11 cellular contexts compared by ENCODE assay signal in the genomic region with DNA sequence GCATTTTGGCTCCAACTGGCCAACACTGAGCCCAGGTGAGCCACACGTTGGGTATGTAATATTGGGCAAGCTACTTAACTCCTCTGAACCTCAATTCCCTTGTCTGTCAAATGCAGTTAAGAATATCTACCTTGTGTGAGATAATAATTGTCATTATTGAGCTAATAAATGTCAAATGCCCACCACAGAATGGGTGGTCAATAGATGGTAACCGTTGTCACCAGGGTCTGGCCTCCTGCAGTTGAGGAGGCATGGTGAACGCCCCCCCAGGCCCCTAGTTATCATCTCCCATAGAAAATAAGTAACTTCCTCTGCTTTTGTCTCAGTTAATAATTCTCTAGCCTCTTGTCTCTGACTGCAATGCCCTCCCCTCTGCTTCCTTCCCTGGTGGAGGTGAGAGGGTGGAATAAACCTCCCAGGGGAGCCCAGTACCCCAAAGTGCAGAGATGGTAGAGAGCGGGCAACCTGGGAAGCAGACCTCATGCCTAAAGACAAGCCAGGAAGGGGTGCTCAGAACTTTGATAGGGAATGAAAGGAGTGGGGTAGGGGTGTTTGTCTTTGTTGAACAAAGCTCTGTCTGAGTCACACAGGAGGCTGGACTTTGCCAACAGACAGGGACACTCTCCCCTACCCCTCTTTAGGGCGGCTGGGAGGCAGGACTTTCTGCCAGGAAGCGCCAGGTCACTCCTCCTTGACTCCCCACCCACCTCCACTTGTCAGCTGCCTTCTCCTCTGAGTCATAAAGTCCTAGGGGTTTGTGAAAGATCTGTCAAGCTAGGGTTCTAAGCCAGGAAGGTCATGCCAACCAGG. TPM values are rescaled to one million over a fixed set of nuclear protein-coding genes. Genes with fewer than 3 reads are reported as not detected.
DNase-seq lines count a peak whose midpoint lies in the region; ATAC-seq and TF ChIP-seq lines count a peak whose summit lies in the region.
"Had no signal": no experiment of that assay in that cellular context is flagged by ENCODE, and none has a peak within 500 bp of the region (broad histone marks: within the 10 kb centered on the region; RNA-seq: fewer than 3 reads in every experiment).

No MANE protein-coding gene starts in this region.

- H3K36me3 ChIP-seq in MG63, result no peaks in the 10 kb centered on the region

- TF ChIP-seq CTCF in cardiac fibroblast (IDR thresholded peaks at IDR 0.05; ENCODE audit: low read depth, low read length), result no peak
- no peak for TF ChIP-seq CTCF in osteocyte (IDR thresholded peaks at IDR 0.05)
- no peak for TF ChIP-seq CTCF in mesothelial cell of epicardium (IDR thresholded peaks at IDR 0.05; ENCODE audit: unreplicated experiment)
- TF ChIP-seq CTCF in dorsolateral prefrontal cortex (IDR thresholded peaks at IDR 0.05 in 54 of 56, conservative IDR thresholded peaks at IDR 0.05 in 2 of 56; ENCODE audit: low read depth in 1 of 56, partially characterized antibody in 56 of 56), result no peak

- peak; percentile 69 for ATAC-seq in GM19463 (IDR thresholded peaks at IDR 0.05; ENCODE audit: unreplicated experiment)

- no peaks in the 10 kb centered on the region for H3K9me3 ChIP-seq in MG63

- H3K27me3 Mint-ChIP-seq in osteocyte (ENCODE audit: unreplicated experiment) (peaks cover 21% of the 10 kb centered on the region), mesothelial cell of epicardium (ENCODE audit: low read depth) (no peaks in the 10 kb centered on the region)

- peaks cover 6% of the 10 kb centered on the region for H3K4me1 Mint-ChIP-seq in osteocyte (ENCODE audit: unreplicated experiment)
- peaks cover 6% of the 10 kb centered on the region for H3K4me1 Mint-ChIP-seq in mesothelial cell of epicardium

- H3K9me3 Mint-ChIP-seq in osteocyte (ENCODE audit: unreplicated experiment), result no peaks in the 10 kb centered on the region
- H3K9me3 Mint-ChIP-seq in mesothelial cell of epicardium, result no peaks in the 10 kb centered on the region

- no peak overlapping the region for H3K4me3 ChIP-seq in MG63
- no peak overlapping the region for H3K4me3 ChIP-seq in cardiac fibroblast (replicated peaks in 1 of 2; ENCODE audit: low read depth in 2 of 2, low read length in 2 of 2)
- no peak overlapping the region for H3K4me3 ChIP-seq in dorsolateral prefrontal cortex

- H3K27ac Mint-ChIP-seq in osteocyte (ENCODE audit: unreplicated experiment) (peak overlapping the region; percentile 37), mesothelial cell of epicardium (no peak overlapping the region)

- intact Hi-C loops in dorsolateral prefrontal cortex (cut with DNase I), result no loop called here

- H3K36me3 Mint-ChIP-seq in osteocyte (ENCODE audit: unreplicated experiment) (no peaks in the 10 kb centered on the region), mesothelial cell of epicardium (no peaks in the 10 kb centered on the region)

- no peak overlapping the region for H3K27ac ChIP-seq in dorsolateral prefrontal cortex

- H3K4me3 Mint-ChIP-seq in osteocyte (ENCODE audit: unreplicated experiment) (no peak overlapping the region), mesothelial cell of epicardium (no peak overlapping the region)

- H3K27me3 ChIP-seq in MG63, result no peaks in the 10 kb centered on the region
- H3K27me3 ChIP-seq in dorsolateral prefrontal cortex, result no peaks in the 10 kb centered on the region

- DNase-seq in MG63 (peak; percentile 55), cardiac fibroblast (ENCODE audit: low read depth in 2 of 2) (peak; percentile 16 to 20), osteocyte (ENCODE audit: extremely low spot score, unreplicated experiment) (no peak), DMS79 treated with DMSO at 0.1 percent for 48 hours (lab: John Stamatoyannopoulos, UW) (no peak), NCI-H510A (lab: John Stamatoyannopoulos, UW) (no peak), mesothelial cell of epicardium (ENCODE audit: low spot score in 2 of 2, unreplicated experiment in 2 of 2) (no peak), dorsolateral prefrontal cortex (no peak)
- DNase-seq: NCI-H1105 had no signal

RNA-seq across cellular contexts. Expression of gene UNC5CL, which starts 1.3 kb away (rescaled TPM):
- total RNA-seq in MG63 (2014; rRNA removed; shearing (Covaris generic); ENCODE audit: low replicate concordance), result 0.20 TPM in 1 of 2 replicates, not detected in the other
- total RNA-seq in osteocyte (0.51 and 0.76 TPM in 2 replicates), mesothelial cell of epicardium (2.0 to 2.2 TPM (median 2.1 TPM) in 3 replicates), dorsolateral prefrontal cortex (1 to 10 TPM in 82 of 120 experiments, under 1 TPM in 38; 0.17 to 4.8 (median 1.4) TPM)

RNA-seq across cellular contexts. Expression of gene TSPO2, which starts 2.0 kb away (rescaled TPM):
- not detected in 2 replicates for total RNA-seq in MG63 (2014; rRNA removed; shearing (Covaris generic); ENCODE audit: low replicate concordance)
- total RNA-seq in osteocyte (not detected in 2 replicates), mesothelial cell of epicardium (not detected in 3 replicates), dorsolateral prefrontal cortex (not detected)
- total RNA-seq: lung microvascular endothelial cell; T-helper 2 cell treated with Interferon-gamma antibody and Interleukin-4, amounts not matched to agents 100 ng/mL and 5 ng/mL, for 36 hours had no signal

RNA-seq across cellular contexts. Expression of gene APOBEC2, which starts 12.7 kb away (rescaled TPM):
- total RNA-seq in MG63 (2014; rRNA removed; shearing (Covaris generic); ENCODE audit: low replicate concordance), result not detected in 2 replicates
- not detected in 2 replicates for total RNA-seq in osteocyte
- 0.22 to 0.51 TPM (median 0.45 TPM) in 3 replicates for total RNA-seq in mesothelial cell of epicardium
- total RNA-seq in dorsolateral prefrontal cortex, result not detected
- total RNA-seq: lung microvascular endothelial cell; T-helper 2 cell treated with Interferon-gamma antibody and Interleukin-4, amounts not matched to agents 100 ng/mL and 5 ng/mL, for 36 hours had no signal

RNA-seq across cellular contexts. Expression of gene OARD1, which starts 31.9 kb away (rescaled TPM):
- 1.4 and 5.9 TPM in 2 replicates for total RNA-seq in MG63 (2014; rRNA removed; shearing (Covaris generic); ENCODE audit: low replicate concordance)
- total RNA-seq in osteocyte (14.7 and 17.2 TPM in 2 replicates), mesothelial cell of epicardium (24.6 to 26.8 TPM (median 26.8 TPM) in 3 replicates), dorsolateral prefrontal cortex (10 to 100 TPM; 16.2 to 34.8 (median 24.6) TPM)

RNA-seq across cellular contexts. Expression of gene NFYA, which starts 32.5 kb away (rescaled TPM):
- 20.5 and 28.1 TPM in 2 replicates for total RNA-seq in MG63 (2014; rRNA removed; shearing (Covaris generic); ENCODE audit: low replicate concordance)
- 26.0 and 26.9 TPM in 2 replicates for total RNA-seq in osteocyte
- 64.2 to 69.1 TPM (median 64.7 TPM) in 3 replicates for total RNA-seq in mesothelial cell of epicardium
- total RNA-seq in dorsolateral prefrontal cortex, result 10 to 100 TPM; 19.9 to 50.6 (median 29.8) TPM

Comparison
In these comparisons a context has a peak if more than half of its experiments do, and no peak if none do; other contexts are left out.
1. DNase-seq: peak in MG63 (single experiment) and cardiac fibroblast (2 of 2); none in osteocyte (single experiment), DMS79 treated with DMSO at 0.1 percent for 48 hours (single experiment), NCI-H510A (single experiment), mesothelial cell of epicardium (0 of 2) and dorsolateral prefrontal cortex (0 of 10).